ENCODE assay signal across 29 cellular contexts in the genomic region with DNA sequence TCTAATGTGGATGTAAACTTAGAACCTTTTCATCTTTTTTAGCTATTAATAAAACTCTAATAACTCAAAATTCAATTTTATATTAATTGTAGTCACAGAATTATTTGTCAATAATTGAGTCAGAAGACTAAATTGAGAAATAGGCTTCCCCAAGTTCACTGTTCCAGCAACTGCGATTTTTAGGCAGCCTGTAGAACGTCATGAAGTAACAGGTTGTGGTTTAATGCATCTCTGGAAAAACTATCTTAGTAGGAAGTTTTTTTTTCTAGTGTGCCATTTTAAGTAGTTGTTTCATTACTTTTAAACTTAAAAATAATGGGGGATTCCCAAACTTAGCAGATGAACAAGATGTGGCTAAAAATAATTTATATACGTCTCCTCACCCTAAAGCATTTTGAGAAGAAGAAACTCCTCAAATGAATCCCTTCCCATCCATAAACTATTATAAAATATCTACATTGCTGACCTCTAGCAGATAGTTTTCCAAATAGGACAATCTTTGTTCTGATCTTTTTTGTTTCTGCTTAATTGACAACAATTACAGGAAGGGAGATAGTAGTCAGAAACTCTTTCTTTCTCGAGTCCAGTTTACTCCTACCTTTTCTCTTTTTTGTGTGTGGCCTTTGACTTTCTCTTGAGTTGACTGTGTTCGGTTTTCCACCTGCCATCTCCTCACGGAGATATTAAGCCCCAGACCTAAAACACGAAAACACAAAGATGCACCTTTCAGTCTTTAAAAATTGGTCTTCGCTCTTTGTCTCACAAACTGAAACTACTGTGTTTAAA. TPM values are rescaled to one million over a fixed set of nuclear protein-coding genes. Genes with fewer than 3 reads are reported as not detected.
DNase-seq lines count a peak whose midpoint lies in the region; ATAC-seq, FAIRE-seq and TF ChIP-seq lines count a peak whose summit lies in the region.
"Had no signal": no experiment of that assay in that cellular context is flagged by ENCODE, and none has a peak within 500 bp of the region (broad histone marks: within the 10 kb centered on the region; RNA-seq: fewer than 3 reads in every experiment).

No MANE protein-coding gene starts in this region.

- H4K20me1 ChIP-seq in GM12878 (ENCODE audit: control insufficient read depth, insufficient read depth) = no peaks in the 10 kb centered on the region

- no peaks in the 10 kb centered on the region for H3K4me1 Mint-ChIP-seq in CD14-positive monocyte
- H3K4me1 Mint-ChIP-seq: central memory CD8-positive, alpha-beta T cell had no signal

- TSS peak; percentile 16 for BruUV-seq in GM12878 (replicated peaks; lab: Mats Ljungman, UMichigan)

- CTCF ChIA-PET in GM12878 (lab: Yijun Ruan, JAX) = interaction anchor here (0.7 to 2.9 kb wide), 6 partner anchors 12 to 73 kb away, joined by 3 to 8 read pairs (median 3); no protein-coding TSS in a partner anchor

- SMC1A ChIA-PET in GM12878 (lab: Charles Lee; ENCODE audit: uncharacterized antibody, unreplicated experiment) = interaction anchor here (0.6 to 1.2 kb wide), 4 partner anchors 14 to 98 kb away, joined by 3 to 5 read pairs (median 4); a partner anchor contains a TSS

- H3K4me3 ChIP-seq in GM06990 (replicated peaks; ENCODE audit: low read depth, low read length) = peak overlapping the region; percentile 6; the same call in 1 of the 2 replicates
- H3K4me3 ChIP-seq in GM12878 = peak overlapping the region; percentile 15; the same call in 1 of the 2 replicates
- H3K4me3 ChIP-seq: dorsolateral prefrontal cortex, lower lobe of right lung, mucosa of descending colon, ovary, SJSA1, smooth muscle cell, suprapubic skin, uterus had no signal

- H3K36me3 ChIP-seq in GM06990 (ENCODE audit: control insufficient read depth, insufficient read depth, low read length) (peaks cover 1% of the 10 kb centered on the region; the same call in 1 of the 2 replicates), GM12878 (ENCODE audit: control insufficient read depth in 2 of 2, insufficient read depth in 2 of 2, low read length in 1 of 2) (peaks cover 1 to 20% of the 10 kb centered on the region in 2 experiments; a peak in 3 of 4 replicates)
- H3K36me3 ChIP-seq: ovary, uterus had no signal

- DNase-seq in GM06990 (ENCODE audit: extremely low read depth, insufficient read length) (peak; percentile 35), GM13976 (ENCODE audit: low spot score) (peak; percentile 55), GM12878 (ENCODE audit: low read depth, low spot score) (no peak), activated gamma-delta T cell (lab: John Stamatoyannopoulos, UW) (no peak), CD14-positive monocyte (ENCODE audit: low spot score) (no peak), OCI-M2 (lab: John Stamatoyannopoulos, UW; ENCODE audit: unreplicated experiment) (no peak)
- DNase-seq: activated T-cell treated with anti-CD3 and anti-CD28 coated beads, Interleukin-2, amount 50 U/mL, for 4 hours; C1 segment of cervical spinal cord; dorsolateral prefrontal cortex; lower lobe of right lung; mucosa of descending colon; NCI-H1694 treated with DMSO at 0.1 percent for 48 hours; NCI-H526 treated with DMSO at 0.1 percent for 48 hours; ovary; retina; stimulated activated CD4-positive, alpha-beta T cell treated with anti-CD3 and anti-CD28 coated beads, Interleukin-2, amount 100 ng/mL, for 24 hours; T-cell; uterus had no signal

- TF ChIP-seq POLR2A in GM12878 (IDR thresholded peaks at IDR 0.05; ENCODE audit: low read depth, low read length) = no peak

- peaks cover 10% of the 10 kb centered on the region for H3K4me1 ChIP-seq in GM12878 (ENCODE audit: control insufficient read depth, insufficient read depth, low read length)
- H3K4me1 ChIP-seq: lower lobe of right lung, SJSA1, suprapubic skin, uterus had no signal

- POLR2A ChIA-PET in GM12878 (lab: Charles Lee) = interaction anchor here (0.8 kb wide), 1 partner anchor 13 kb away, joined by 3 read pairs; no protein-coding TSS in a partner anchor

- 0 out of 2 replicates have a peak overlapping the region, but pooled peaks have one; percentile 4 for H3K9ac ChIP-seq in GM12878 (ENCODE audit: control insufficient read depth, insufficient read depth, low read length)

- peak; percentile 15; the same call in 1 of the 2 replicates for TF ChIP-seq RAD21 in GM12878 (IDR thresholded peaks at IDR 0.05; ENCODE audit: insufficient read depth, low read depth, low read length)

- no peak overlapping the region for H3K27ac Mint-ChIP-seq in CD14-positive monocyte
- H3K27ac Mint-ChIP-seq: nephron had no signal

- peak; percentile 69 for ATAC-seq in HG02610 (IDR thresholded peaks at IDR 0.05; ENCODE audit: unreplicated experiment)
- peak; percentile 82 for ATAC-seq in GM12878
- no peak for ATAC-seq in HG02678 (IDR thresholded peaks at IDR 0.05; ENCODE audit: unreplicated experiment)
- ATAC-seq: activated CD4-positive, CD25-positive, alpha-beta regulatory T cell treated with anti-CD3 and anti-CD28 coated beads, Interleukin-2, amount 50 U/mL, for 24 hours; activated naive CD4-positive, alpha-beta T cell treated with anti-CD3 and anti-CD28 coated beads, Interleukin-2, amount 50 U/mL, for 72 hours; activated T-cell treated with anti-CD3 and anti-CD28 coated beads, Interleukin-2, amount 50 U/mL, for 4 hours; lower lobe of right lung; mucosa of descending colon; T-cell had no signal

- RAD21 ChIA-PET in GM12878 (lab: Charles Lee; ENCODE audit: unreplicated experiment) = no interaction called here

- peak overlapping the region; percentile 72 for H3K27ac ChIP-seq in GM12878 (ENCODE audit: control insufficient read depth, insufficient read depth)
- H3K27ac ChIP-seq: dorsolateral prefrontal cortex, lower lobe of right lung, ovary, SJSA1, suprapubic skin, uterus had no signal

- peak overlapping the region; percentile 1; the same call in 1 of the 2 replicates for H2AFZ ChIP-seq in GM12878 (ENCODE audit: control insufficient read depth, low read depth, low read length)

- H3K9me3 ChIP-seq in GM12878 (replicated peaks; ENCODE audit: control insufficient read depth, insufficient read depth, low read length) = no peaks in the 10 kb centered on the region
- H3K9me3 ChIP-seq: lower lobe of right lung, mucosa of descending colon, ovary, SJSA1, suprapubic skin, uterus had no signal

- intact Hi-C loops in GM12878 (cut with micrococcal nuclease; ENCODE audit: unreplicated experiment) (loop anchor here (2.0 kb wide), 1 partner anchor 43 kb away; a partner anchor contains a TSS), CD14-positive monocyte (cut with micrococcal nuclease) (no loop called here)

- no peaks in the 10 kb centered on the region for H3K79me2 ChIP-seq in GM12878 (ENCODE audit: control insufficient read depth, insufficient read depth, low read length)

- TF ChIP-seq CTCF in GM06990 (IDR thresholded peaks at IDR 0.05; ENCODE audit: insufficient read depth, low read length, poor library complexity, severe bottlenecking) (no peak), GM13976 (IDR thresholded peaks at IDR 0.05; ENCODE audit: borderline replicate concordance, control extremely low read depth, extremely low read depth, insufficient read depth, missing control alignments) (no peak), GM12878 (IDR thresholded peaks at IDR 0.05 in 2 of 3, conservative IDR thresholded peaks at IDR 0.05 in 1 of 3; ENCODE audit: control insufficient read depth in 2 of 3, extremely low read depth in 1 of 3, insufficient read depth in 1 of 3, low read depth in 3 of 3, low read length in 3 of 3) (no peak), CD14-positive monocyte (IDR thresholded peaks at IDR 0.05) (no peak)

- H3K27me3 Mint-ChIP-seq in CD14-positive monocyte (ENCODE audit: low read depth in 3 of 3) = no peaks in the 10 kb centered on the region
- H3K27me3 Mint-ChIP-seq: central memory CD8-positive, alpha-beta T cell; T-cell had no signal

- H3K27me3 ChIP-seq in GM06990 (replicated peaks; ENCODE audit: control insufficient read depth, insufficient read depth, low read length) (no peaks in the 10 kb centered on the region), GM12878 (replicated peaks in 1 of 2; ENCODE audit: control insufficient read depth in 2 of 2, insufficient read depth in 2 of 2, low read length in 1 of 2) (no peaks in the 10 kb centered on the region)
- H3K27me3 ChIP-seq: dorsolateral prefrontal cortex, ovary, SJSA1, suprapubic skin, uterus had no signal

- FAIRE-seq in GM12878 (lab: Jason Lieb, UNC) = peak; percentile 92
- FAIRE-seq: D721Med, keratinocyte had no signal

- peaks cover 61 to 76% of the 10 kb centered on the region in 2 donors for H3K36me3 Mint-ChIP-seq in CD14-positive monocyte

- no peak; a peak in 1 of 4 replicates for TF ChIP-seq EP300 in GM12878 (IDR thresholded peaks at IDR 0.05; ENCODE audit: borderline replicate concordance in 1 of 2, control insufficient read depth in 1 of 2, low read depth in 2 of 2, low read length in 2 of 2)

- H3K4me2 ChIP-seq in GM12878 (ENCODE audit: control insufficient read depth, insufficient read depth) = peak overlapping the region; percentile 73
- H3K4me2 ChIP-seq: smooth muscle cell had no signal

- in situ Hi-C loops in GM13976 (cut with MboI; ENCODE audit: low sequenced_read_pairs, unreplicated experiment) = no loop called here
- in situ Hi-C loops in GM12878 (cut with MboI) = no loop called here

- H3K9me3 Mint-ChIP-seq in CD14-positive monocyte = no peaks in the 10 kb centered on the region
- H3K9me3 Mint-ChIP-seq: activated naive CD4-positive, alpha-beta T cell treated with anti-CD3 and anti-CD28 coated beads, Interleukin-2, amount 50 U/mL, for 72 hours; activated T-cell treated with anti-CD3 and anti-CD28 coated beads, Interleukin-2, amount 50 U/mL, for 4 hours; central memory CD8-positive, alpha-beta T cell; nephron; T-cell had no signal

- H3K4me3 Mint-ChIP-seq in CD14-positive monocyte = no peak overlapping the region
- H3K4me3 Mint-ChIP-seq: activated T-cell treated with anti-CD3 and anti-CD28 coated beads, Interleukin-2, amount 50 U/mL, for 4 hours; central memory CD8-positive, alpha-beta T cell; nephron; T-cell had no signal

- 1% methylated on average over 8 of the region's 8 CpGs for WGBS in GM12878 (ENCODE audit: insufficient coverage, insufficient replicate concordance, low lambda C conversion rate, missing lambda C conversion rate)

RNA-seq across cellular contexts. Expression of a gene that starts 43.1 kb away (rescaled TPM):
- total RNA-seq in GM12878 (2013; cell fraction: nucleolus; rRNA removed) = 357 and 406 TPM in 2 replicates
- total RNA-seq in GM12878 (2014; rRNA removed) = 39.8 and 44.6 TPM in 2 replicates
- total RNA-seq in GM12878 (2014; rRNA removed; fragmentation: Illumina TruSeq; extraction: Trizol) = 41.5 and 50.4 TPM in 2 replicates
- total RNA-seq in GM12878 (2021) = 40.0 and 48.3 TPM in 2 replicates
- polyA plus RNA-seq in GM12878 (2011; ENCODE audit: low read depth) = 22.3 TPM
- 111 and 132 TPM in 2 replicates for polyA plus RNA-seq in GM12878 (2011; rRNA removed)
- polyA plus RNA-seq in GM12878 (2011; cell fraction: cytosol; rRNA removed) = 95.9 and 99.7 TPM in 2 replicates
- 131 and 218 TPM in 2 replicates for polyA plus RNA-seq in GM12878 (2011; cell fraction: nucleus; rRNA removed)
- polyA plus RNA-seq in GM12878 (2012) = 25.2 and 25.3 TPM in 2 replicates
- polyA plus RNA-seq in GM12878 (2014; fragmentation: Illumina TruSeq; extraction: Trizol) = 44.9 and 49.5 TPM in 2 replicates
- polyA plus RNA-seq in GM12878 (2014; fragmentation: Nextera tagmentation; extraction: Ambion mirVana) = 1 to 10 TPM; 3.9 to 7.3 TPM
- 133 and 136 TPM in 2 replicates for polyA plus RNA-seq in GM12878 (2014; rRNA removed)
- polyA plus RNA-seq in GM12878 (2016; fragmentation: Nextera tagmentation; extraction: Ambion mirVana) = 10 to 100 TPM; 26.6 to 26.8 TPM
- 169 and 228 TPM in 2 replicates for polyA minus RNA-seq in GM12878 (2011; rRNA and poly(A)+ RNA removed)
- polyA minus RNA-seq in GM12878 (2011; cell fraction: cytosol; rRNA and poly(A)+ RNA removed) = 25.3 and 42.1 TPM in 2 replicates
- polyA minus RNA-seq in GM12878 (2011; cell fraction: nucleus; rRNA and poly(A)+ RNA removed) = 61.1 and 89.3 TPM in 2 replicates
- polyA plus RNA-seq in CD14-positive monocyte = 1 to 10 TPM; 4.1 to 7.4 TPM

Comparison
In these comparisons a context has a peak if more than half of its experiments do, and no peak if none do; other contexts are left out.
1. DNase-seq: peak in GM06990 (single experiment) and GM13976 (single experiment); none in GM12878 (single experiment), activated gamma-delta T cell (single experiment), CD14-positive monocyte (single experiment) and OCI-M2 (single experiment).